Comparison of ENCODE assay signal across 8 cellular contexts in genomic region chr2:127675335-127676261, GRCh38. TPM values are rescaled to one million over a fixed set of nuclear protein-coding genes. Genes with fewer than 3 reads are reported as not detected.
A peak's percentile ranks its signal among the peaks of the same experiment; 100 is the strongest.
DNase-seq lines count a peak whose midpoint lies in the region; ATAC-seq, FAIRE-seq and TF ChIP-seq lines count a peak whose summit lies in the region.

LIMS2 (minus strand) TSS chr2:127675530; CDS start chr2:127675024, 506 bp downstream.

- no peaks in the 10 kb centered on the region for H3K9me3 Mint-ChIP-seq in activated naive CD8-positive, alpha-beta T cell treated with anti-CD3 and anti-CD28 coated beads, Interleukin-2, amount 50 U/mL, for 24 hours

- peaks cover 9% of the 10 kb centered on the region for H3K36me3 ChIP-seq in right atrium auricular region

- H3K4me3 Mint-ChIP-seq in activated naive CD8-positive, alpha-beta T cell treated with anti-CD3 and anti-CD28 coated beads, Interleukin-2, amount 50 U/mL, for 24 hours = peak within 1 kb of the TSS; percentile 70

- no peaks in the 10 kb centered on the region for H3K36me3 Mint-ChIP-seq in activated naive CD8-positive, alpha-beta T cell treated with anti-CD3 and anti-CD28 coated beads, Interleukin-2, amount 50 U/mL, for 24 hours (ENCODE audit: low read depth)

- H3K27ac Mint-ChIP-seq in activated naive CD8-positive, alpha-beta T cell treated with anti-CD3 and anti-CD28 coated beads, Interleukin-2, amount 50 U/mL, for 24 hours = no peak within 1 kb of the TSS

- H3K27me3 Mint-ChIP-seq in activated naive CD8-positive, alpha-beta T cell treated with anti-CD3 and anti-CD28 coated beads, Interleukin-2, amount 50 U/mL, for 24 hours = peaks cover 40% of the 10 kb centered on the region

- no peaks in the 10 kb centered on the region for H3K27me3 ChIP-seq in right atrium auricular region

- H3K4me3 ChIP-seq in right atrium auricular region = peak within 1 kb of the TSS; percentile 84 to 88

- peak within 1 kb of the TSS; percentile 92 to 98 for H3K27ac ChIP-seq in right atrium auricular region

- FAIRE-seq in H54 (lab: Jason Lieb, UNC) = no peak

- H3K4me1 Mint-ChIP-seq in activated naive CD8-positive, alpha-beta T cell treated with anti-CD3 and anti-CD28 coated beads, Interleukin-2, amount 50 U/mL, for 24 hours = peaks cover 10% of the 10 kb centered on the region

- H3K4me1 ChIP-seq in right atrium auricular region = peaks cover 0 to 65% of the 10 kb centered on the region in 2 donors

- H3K9me3 ChIP-seq in right atrium auricular region = no peaks in the 10 kb centered on the region

- ATAC-seq in activated naive CD8-positive, alpha-beta T cell treated with anti-CD3 and anti-CD28 coated beads, Interleukin-2, amount 50 U/mL, for 24 hours = no peak
- no peak for ATAC-seq in HG03342 (IDR thresholded peaks at IDR 0.05; ENCODE audit: unreplicated experiment)

- DNase-seq in 8988T (peak; percentile 84), H54 (ENCODE audit: insufficient read length, low spot score) (peak; percentile 80), right atrium auricular region (ENCODE audit: low spot score) (no peak), renal cortical epithelial cell (ENCODE audit: low read depth) (peak; percentile 4), NCI-H2171 treated with DMSO at 0.1 percent for 48 hours (lab: John Stamatoyannopoulos, UW) (no peak), GF-D8 (lab: John Stamatoyannopoulos, UW) (no peak)
- no peak for DNase-seq in activated naive CD8-positive, alpha-beta T cell treated with anti-CD3 and anti-CD28 coated beads, Interleukin-2, amount 50 U/mL, for 24 hours

- peak in 1 of 2 donors; percentile 38 for TF ChIP-seq CTCF in right atrium auricular region (IDR thresholded peaks at IDR 0.05)

- no peak for TF ChIP-seq POLR2A in H54 (IDR thresholded peaks at IDR 0.05; ENCODE audit: low read depth, low read length)

RNA-seq across cellular contexts. Expression of gene LIMS2, which starts in this region (rescaled TPM):
- 10 to 100 TPM; 80.2 to 91.7 TPM for total RNA-seq in right atrium auricular region
- 0.87 and 3.7 TPM in 2 replicates for total RNA-seq in renal cortical epithelial cell

Comparison
In these comparisons a context has a peak if more than half of its experiments do, and no peak if none do; other contexts are left out.
1. RNA of gene LIMS2 (total RNA-seq): 80.2 to 91.7 TPM in right atrium auricular region; 0.87 to 3.7 TPM in renal cortical epithelial cell; every median in the first group is over 10 times any median in the second.
2. DNase-seq: peak in 8988T (single experiment), H54 (single experiment) and renal cortical epithelial cell (single experiment); none in activated naive CD8-positive, alpha-beta T cell treated with anti-CD3 and anti-CD28 coated beads, Interleukin-2, amount 50 U/mL, for 24 hours (single experiment), right atrium auricular region (single experiment), NCI-H2171 treated with DMSO at 0.1 percent for 48 hours (single experiment) and GF-D8 (single experiment).